In genomic region chr1:240965581-240966091, GRCh38 we compare ENCODE assay signal across 14 cellular contexts.
DNase-seq lines count a peak whose midpoint lies in the region; ATAC-seq and TF ChIP-seq lines count a peak whose summit lies in the region.
"Had no signal": no experiment of that assay in that cellular context is flagged by ENCODE, and none has a peak within 500 bp of the region (broad histone marks: within the 10 kb centered on the region; RNA-seq: fewer than 3 reads in every experiment).

No MANE protein-coding gene starts in this region.

- H3K9me3 ChIP-seq in hepatocyte (ENCODE audit: low read depth), result no peaks in the 10 kb centered on the region
- H3K9me3 ChIP-seq in testis, result no peaks in the 10 kb centered on the region
- H3K9me3 ChIP-seq: breast epithelium had no signal

- no peak overlapping the region for H3K4me3 ChIP-seq in hepatocyte
- no peak overlapping the region for H3K4me3 ChIP-seq in testis
- H3K4me3 ChIP-seq: breast epithelium had no signal

- no peaks in the 10 kb centered on the region for H3K36me3 ChIP-seq in hepatocyte (replicated peaks; ENCODE audit: insufficient read depth, low read depth)
- H3K36me3 ChIP-seq in testis (ENCODE audit: low read depth, missing control alignments), result no peaks in the 10 kb centered on the region
- H3K36me3 ChIP-seq: breast epithelium had no signal

- H3K27me3 ChIP-seq in hepatocyte (no peaks in the 10 kb centered on the region), testis (no peaks in the 10 kb centered on the region)
- H3K27me3 ChIP-seq: breast epithelium had no signal

- no peaks in the 10 kb centered on the region for H3K79me2 ChIP-seq in hepatocyte

- H2AFZ ChIP-seq in hepatocyte, result peak overlapping the region; percentile 27

- no peaks in the 10 kb centered on the region for H4K20me1 ChIP-seq in hepatocyte (ENCODE audit: insufficient read depth, poor library complexity, severe bottlenecking)

- H3K4me2 ChIP-seq in hepatocyte, result peak overlapping the region; percentile 23
- H3K4me2 ChIP-seq: KMS-11 had no signal

- H3K9me2 ChIP-seq in hepatocyte (replicated peaks; ENCODE audit: insufficient read depth), result no peaks in the 10 kb centered on the region

- TF ChIP-seq CTCF in hepatocyte (IDR thresholded peaks at IDR 0.05; ENCODE audit: poor library complexity) (no peak), testis (IDR thresholded peaks at IDR 0.05) (no peak)

- 34% methylated on average over 10 of the region's 10 CpGs for WGBS in hepatocyte (ENCODE audit: low lambda C conversion rate, missing lambda C conversion rate)
- 33 to 67% methylated on average over 10 of the region's 10 CpGs for WGBS in testis, 2 donors

- intact Hi-C loops in testis (cut with DNase I; ENCODE audit: low total_unique reads), result no loop called here

- H3K27ac ChIP-seq in hepatocyte (peak overlapping the region; percentile 76), testis (no peak overlapping the region)
- H3K27ac ChIP-seq: breast epithelium, KMS-11 had no signal

- DNase-seq in NCI-H748 (lab: John Stamatoyannopoulos, UW; ENCODE audit: unreplicated experiment) (peak; percentile 2), NCI-H748 treated with DMSO at 0.1 percent for 48 hours (lab: John Stamatoyannopoulos, UW) (no peak), NCI-H774 (lab: John Stamatoyannopoulos, UW) (peak; percentile 26), hepatocyte (ENCODE audit: low spot score) (peak; percentile 8), testis (no peak), hypothalamus (lab: John Stamatoyannopoulos, UW) (no peak)
- DNase-seq in NK-92 treated with Interleukin-12 subunit alpha and Interleukin-12 subunit beta, amount 100 ng/mL, for 24 hours (lab: John Stamatoyannopoulos, UW), result no peak
- DNase-seq: activated CD4-positive, alpha-beta T cell treated with anti-CD3 and anti-CD28 coated beads for 36 hours; dermis blood vessel endothelial cell; DMS53; stimulated activated CD4-positive, alpha-beta T cell treated with anti-CD3 and anti-CD28 coated beads, Interleukin-4, amount 100 ng/mL, for 4 hours had no signal

- no peak for ATAC-seq in HG03565 (IDR thresholded peaks at IDR 0.05; ENCODE audit: unreplicated experiment)
- ATAC-seq: activated CD4-positive, alpha-beta T cell treated with anti-CD3 and anti-CD28 coated beads for 36 hours had no signal

- H3K4me1 ChIP-seq in hepatocyte (ENCODE audit: insufficient read depth) (peaks cover 17% of the 10 kb centered on the region), testis (no peaks in the 10 kb centered on the region)
- H3K4me1 ChIP-seq: breast epithelium had no signal

- no peak for TF ChIP-seq POLR2A in testis (IDR thresholded peaks at IDR 0.05)

Comparison
In these comparisons a context has a peak if more than half of its experiments do, and no peak if none do; other contexts are left out.
1. DNase-seq: peak in NCI-H748 (single experiment), NCI-H774 (single experiment) and hepatocyte (single experiment); none in NCI-H748 treated with DMSO at 0.1 percent for 48 hours (single experiment), NK-92 treated with Interleukin-12 subunit alpha and Interleukin-12 subunit beta, amount 100 ng/mL, for 24 hours (single experiment), testis (single experiment) and hypothalamus (0 of 51).